In genomic region chr2:156196031-156196430, GRCh38 we compare ENCODE assay signal across 19 cellular contexts.
DNase-seq lines count a peak whose midpoint lies in the region; TF ChIP-seq lines count a peak whose summit lies in the region.
"Had no signal": no experiment of that assay in that cellular context is flagged by ENCODE, and none has a peak within 500 bp of the region (broad histone marks: within the 10 kb centered on the region; RNA-seq: fewer than 3 reads in every experiment).

No MANE protein-coding gene starts in this region.

- no peak overlapping the region for H3K4ac ChIP-seq in neuronal stem cell (ENCODE audit: low read length)

- no peak overlapping the region for H4K91ac ChIP-seq in neuronal stem cell (ENCODE audit: low read depth, low read length, poor library complexity)

- H3K9me3 Mint-ChIP-seq in neural crest cell: peaks cover 5% of the 10 kb centered on the region
- no peaks in the 10 kb centered on the region for H3K9me3 Mint-ChIP-seq in activated naive CD4-positive, alpha-beta T cell treated with anti-CD3 and anti-CD28 coated beads for 36 hours
- H3K9me3 Mint-ChIP-seq: CD4-positive, alpha-beta memory T cell; CD8-positive, alpha-beta memory T cell had no signal

- no peak overlapping the region for H2AFZ ChIP-seq in neuronal stem cell (ENCODE audit: low read length)

- no peaks in the 10 kb centered on the region for H3K27me3 Mint-ChIP-seq in neural crest cell (ENCODE audit: low read depth)
- H3K27me3 Mint-ChIP-seq in activated naive CD4-positive, alpha-beta T cell treated with anti-CD3 and anti-CD28 coated beads for 36 hours (ENCODE audit: low read depth): peaks cover 3% of the 10 kb centered on the region

- no peaks in the 10 kb centered on the region for H3K4me1 ChIP-seq in neuronal stem cell (ENCODE audit: control insufficient read depth in 2 of 2, insufficient read depth in 1 of 2, low read depth in 1 of 2, low read length in 2 of 2)
- H3K4me1 ChIP-seq: BE2C, BLaER1, Caco-2 had no signal

- H3K23ac ChIP-seq in neuronal stem cell (ENCODE audit: low read depth, low read length, poor library complexity): no peak overlapping the region

- no peak overlapping the region for H2BK15ac ChIP-seq in neuronal stem cell (ENCODE audit: low read length)

- DNase-seq in RPMI7951 (ENCODE audit: low read depth) (peak; percentile 42), epidermal melanocyte (ENCODE audit: insufficient read length, low spot score) (peak; percentile 21), neural crest cell (ENCODE audit: low read depth, low spot score) (no peak), neuronal stem cell (ENCODE audit: low spot score) (no peak), amygdala (lab: John Stamatoyannopoulos, UW) (no peak)
- no peak for DNase-seq in activated naive CD4-positive, alpha-beta T cell treated with anti-CD3 and anti-CD28 coated beads for 36 hours
- DNase-seq: 8988T; ACHN; BE2C; C1 segment of cervical spinal cord; Caco-2; Calu3; CD4-positive, alpha-beta memory T cell; CD4-positive, CD25-positive, alpha-beta regulatory T cell; CD8-positive, alpha-beta memory T cell; DMS79 treated with DMSO at 0.1 percent for 48 hours; GF-D8 had no signal

- no peak overlapping the region for H3K14ac ChIP-seq in neuronal stem cell (ENCODE audit: low read length)

- H3K79me1 ChIP-seq in neuronal stem cell (ENCODE audit: low read depth, low read length): no peaks in the 10 kb centered on the region

- H3K4me3 Mint-ChIP-seq in neural crest cell: no peak overlapping the region
- H3K4me3 Mint-ChIP-seq in activated naive CD4-positive, alpha-beta T cell treated with anti-CD3 and anti-CD28 coated beads for 36 hours: no peak overlapping the region
- H3K4me3 Mint-ChIP-seq: CD14-positive monocyte; CD4-positive, alpha-beta memory T cell; CD4-positive, CD25-positive, alpha-beta regulatory T cell; CD8-positive, alpha-beta memory T cell had no signal

- CTCF ChIA-PET in activated naive CD4-positive, alpha-beta T cell treated with anti-CD3 and anti-CD28 coated beads for 36 hours (lab: Charles Lee): no interaction called here

- WGBS in neuronal stem cell (ENCODE audit: extremely low coverage in 2 of 2, insufficient read length in 2 of 2, insufficient replicate concordance in 1 of 2), 2 donors: no CpG with 5 or more reads among the region's 1 CpG

- no peak overlapping the region for H3K18ac ChIP-seq in neuronal stem cell (ENCODE audit: low read length)

- H3K4me1 Mint-ChIP-seq in neural crest cell: peaks cover 18% of the 10 kb centered on the region
- no peaks in the 10 kb centered on the region for H3K4me1 Mint-ChIP-seq in activated naive CD4-positive, alpha-beta T cell treated with anti-CD3 and anti-CD28 coated beads for 36 hours (ENCODE audit: low read depth)

- no peak overlapping the region for H2BK5ac ChIP-seq in neuronal stem cell (ENCODE audit: low read length)

- no peak overlapping the region for H2BK12ac ChIP-seq in neuronal stem cell (ENCODE audit: low read length)

- H3K9me3 ChIP-seq in neuronal stem cell (replicated peaks in 1 of 2; ENCODE audit: control insufficient read depth in 2 of 2, insufficient read depth in 1 of 2, low read depth in 1 of 2, low read length in 2 of 2): no peaks in the 10 kb centered on the region
- H3K9me3 ChIP-seq: BE2C, BLaER1, Caco-2 had no signal

- no peak for TF ChIP-seq CTCF in neural crest cell (conservative IDR thresholded peaks at IDR 0.05)

- no peak overlapping the region for H4K8ac ChIP-seq in neuronal stem cell (ENCODE audit: low read depth, low read length)

- intact Hi-C loops in activated naive CD4-positive, alpha-beta T cell treated with anti-CD3 and anti-CD28 coated beads for 36 hours (cut with micrococcal nuclease): no loop called here

- H3K4me3 ChIP-seq in neuronal stem cell (ENCODE audit: low read length in 2 of 2): no peak overlapping the region
- H3K4me3 ChIP-seq: BLaER1 had no signal

- no peak overlapping the region for H2BK120ac ChIP-seq in neuronal stem cell (ENCODE audit: low read depth, low read length)

- H3K27me3 ChIP-seq in neuronal stem cell (ENCODE audit: control insufficient read depth in 3 of 3, insufficient read depth in 3 of 3, low read depth in 1 of 3, low read length in 3 of 3): no peaks in the 10 kb centered on the region
- H3K27me3 ChIP-seq: BE2C, BLaER1 had no signal

- no peak overlapping the region for H3K27ac ChIP-seq in neuronal stem cell (replicated peaks; ENCODE audit: low read length)
- H3K27ac ChIP-seq: BLaER1 had no signal

- H2AK5ac ChIP-seq in neuronal stem cell (ENCODE audit: low read depth, low read length): no peak overlapping the region

- H3K27ac Mint-ChIP-seq in neural crest cell (ENCODE audit: unreplicated experiment): peak overlapping the region; percentile 47
- H3K27ac Mint-ChIP-seq in activated naive CD4-positive, alpha-beta T cell treated with anti-CD3 and anti-CD28 coated beads for 36 hours: no peak overlapping the region
- H3K27ac Mint-ChIP-seq: CD14-positive monocyte; CD4-positive, alpha-beta memory T cell; CD4-positive, CD25-positive, alpha-beta regulatory T cell had no signal

- no peak overlapping the region for H3K9ac ChIP-seq in neuronal stem cell (ENCODE audit: low read depth, low read length, poor library complexity)
- H3K9ac ChIP-seq: BLaER1 had no signal

- H3K36me3 ChIP-seq in neuronal stem cell (replicated peaks in 1 of 2; ENCODE audit: control insufficient read depth in 2 of 2, insufficient read depth in 2 of 2, low read length in 2 of 2): no peaks in the 10 kb centered on the region
- H3K36me3 ChIP-seq: BE2C, BLaER1 had no signal

- no peak overlapping the region for H3K4me2 ChIP-seq in neuronal stem cell (ENCODE audit: insufficient read depth, low read length, poor library complexity, severe bottlenecking)
- H3K4me2 ChIP-seq: BLaER1 had no signal

- peaks cover 7% of the 10 kb centered on the region for H3K36me3 Mint-ChIP-seq in neural crest cell (ENCODE audit: low read depth)
- no peaks in the 10 kb centered on the region for H3K36me3 Mint-ChIP-seq in activated naive CD4-positive, alpha-beta T cell treated with anti-CD3 and anti-CD28 coated beads for 36 hours (ENCODE audit: low read depth)
- H3K36me3 Mint-ChIP-seq: CD14-positive monocyte; CD4-positive, alpha-beta memory T cell; CD4-positive, CD25-positive, alpha-beta regulatory T cell; CD8-positive, alpha-beta memory T cell had no signal

Comparison
In these comparisons a context has a peak if more than half of its experiments do, and no peak if none do; other contexts are left out.
1. DNase-seq: peak in RPMI7951 (single experiment) and epidermal melanocyte (single experiment); none in neural crest cell (single experiment), neuronal stem cell (single experiment), amygdala (0 of 56) and activated naive CD4-positive, alpha-beta T cell treated with anti-CD3 and anti-CD28 coated beads for 36 hours (single experiment).